Comparison of ENCODE assay signal across 22 cellular contexts in genomic region chr7:90965211-90965610, GRCh38.
"Had no signal": no experiment of that assay in that cellular context is flagged by ENCODE, and none has a peak within 500 bp of the region (broad histone marks: within the 10 kb centered on the region; RNA-seq: fewer than 3 reads in every experiment).

No MANE protein-coding gene starts in this region.

- H3K4me3 ChIP-seq: dorsolateral prefrontal cortex, esophagus muscularis mucosa, left ventricle myocardium inferior, lung, mucosa of descending colon, ovary, right atrium auricular region, stomach, tibial artery, upper lobe of left lung, uterus had no signal

- H3K4me3 Mint-ChIP-seq: natural killer cell, neural crest cell had no signal

- H3K9me3 ChIP-seq: esophagus muscularis mucosa, left ventricle myocardium inferior, mucosa of descending colon, ovary, right atrium auricular region, stomach, tibial artery, upper lobe of left lung, uterus had no signal

- H3K4me1 ChIP-seq: esophagus muscularis mucosa, stomach, upper lobe of left lung, uterus had no signal

- H3K36me3 Mint-ChIP-seq: natural killer cell had no signal

- DNase-seq: cortex of kidney; dorsolateral prefrontal cortex; effector CD8-positive, alpha-beta T cell; kidney; left cardiac atrium; left ventricle myocardium inferior; mucosa of descending colon; natural killer cell; nucleus accumbens; ovary; small intestine; stimulated activated CD4-positive, alpha-beta T cell treated with anti-CD3 and anti-CD28 coated beads, Interleukin-12 subunit alpha, Interleukin-12 subunit beta, amount 100 ng/mL, for 4 hours; stimulated activated naive CD4-positive, alpha-beta T cell; stomach; substantia nigra; tibial artery; upper lobe of left lung; uterus had no signal

- H3K36me3 ChIP-seq: esophagus muscularis mucosa, left ventricle myocardium inferior, ovary, right atrium auricular region, stomach, tibial artery, upper lobe of left lung, uterus had no signal

- ATAC-seq: mucosa of descending colon, natural killer cell had no signal

- H3K27ac ChIP-seq: dorsolateral prefrontal cortex, esophagus muscularis mucosa, left ventricle myocardium inferior, ovary, right atrium auricular region, stomach, tibial artery, upper lobe of left lung, uterus had no signal

- H3K27me3 ChIP-seq: dorsolateral prefrontal cortex, esophagus muscularis mucosa, ovary, right atrium auricular region, stomach, tibial artery, upper lobe of left lung, uterus had no signal

- H3K27ac Mint-ChIP-seq: natural killer cell had no signal

- H3K4me1 Mint-ChIP-seq: natural killer cell had no signal
